ENCODE assay signal across 14 cellular contexts in the genomic region with DNA sequence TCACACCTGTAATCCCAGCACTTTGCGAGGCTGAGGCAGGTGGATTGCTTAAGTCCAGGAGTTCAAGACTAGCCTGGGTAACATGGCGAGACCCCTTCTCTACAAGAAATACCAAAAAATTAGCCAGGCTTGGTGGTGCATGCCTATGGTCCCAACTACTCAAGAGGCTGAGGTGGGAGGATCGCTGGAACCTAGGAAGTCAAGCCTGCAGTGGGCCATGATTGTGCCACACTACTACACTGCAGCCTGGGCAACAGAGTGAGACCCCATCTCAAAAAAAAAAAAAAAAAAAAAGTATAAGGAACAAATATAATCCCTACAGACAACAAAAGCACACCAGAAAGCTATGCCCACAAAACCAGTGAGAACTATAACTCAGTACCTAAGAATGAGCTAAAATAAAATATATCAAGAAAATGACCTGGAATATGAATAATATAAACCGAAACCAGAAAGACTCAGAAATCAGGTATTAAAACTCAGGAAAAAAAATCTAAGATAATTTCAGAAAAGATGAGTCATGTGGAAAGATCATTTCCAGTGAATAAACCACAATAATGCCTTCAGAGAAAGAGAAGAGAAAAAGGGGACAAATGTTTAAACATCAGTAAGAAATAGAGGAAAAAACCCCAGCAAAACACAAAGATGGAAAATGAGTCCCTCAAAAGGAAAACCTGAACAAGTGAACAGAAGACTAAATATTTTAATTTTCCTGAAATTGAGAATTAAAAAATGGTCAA. TPM values are rescaled to one million over a fixed set of nuclear protein-coding genes. Genes with fewer than 3 reads are reported as not detected.
DNase-seq lines count a peak whose midpoint lies in the region; ATAC-seq and TF ChIP-seq lines count a peak whose summit lies in the region.
"Had no signal": no experiment of that assay in that cellular context is flagged by ENCODE, and none has a peak within 500 bp of the region (broad histone marks: within the 10 kb centered on the region; RNA-seq: fewer than 3 reads in every experiment).

No MANE protein-coding gene starts in this region.

- H3K27ac Mint-ChIP-seq in stimulated activated memory B cell treated with anti-CD40 and anti-IgM and Interleukin-4, amounts not matched to agents 10 μg/mL and 1 μg/mL and 100 μg/mL, for 72 hours = peak overlapping the region; percentile 31

- H3K4me2 ChIP-seq in SK-N-SH = peak overlapping the region; percentile 51; the same call in 1 of the 2 replicates

- H3K36me3 Mint-ChIP-seq in activated T-cell treated with anti-CD3 and anti-CD28 coated beads, Interleukin-2, amount 50 U/mL, for 4 hours (ENCODE audit: insufficient read depth) = peaks cover 30% of the 10 kb centered on the region
- peaks cover 67% of the 10 kb centered on the region for H3K36me3 Mint-ChIP-seq in stimulated activated memory B cell treated with anti-CD40 and anti-IgM and Interleukin-4, amounts not matched to agents 10 μg/mL and 1 μg/mL and 100 μg/mL, for 72 hours

- peaks cover 26% of the 10 kb centered on the region for H4K20me1 ChIP-seq in SK-N-SH (ENCODE audit: insufficient read depth)

- H3K9ac ChIP-seq in SK-N-SH = no peak overlapping the region

- H3K4me1 Mint-ChIP-seq in activated T-cell treated with anti-CD3 and anti-CD28 coated beads, Interleukin-2, amount 50 U/mL, for 4 hours (ENCODE audit: low read depth) = peaks cover 34% of the 10 kb centered on the region
- H3K4me1 Mint-ChIP-seq in stimulated activated memory B cell treated with anti-CD40 and anti-IgM and Interleukin-4, amounts not matched to agents 10 μg/mL and 1 μg/mL and 100 μg/mL, for 72 hours = peaks cover 19% of the 10 kb centered on the region

- no peaks in the 10 kb centered on the region for H3K9me2 ChIP-seq in SK-N-SH

- CTCF ChIA-PET in SK-N-SH (lab: Yijun Ruan, JAX) = interaction anchor here (1.3 to 1.9 kb wide), 2 partner anchors 10 to 24 kb away, joined by 5 to 6 read pairs; no protein-coding TSS in a partner anchor

- no peak for TF ChIP-seq CTCF in SK-N-SH (IDR thresholded peaks at IDR 0.05)
- TF ChIP-seq CTCF in choroid plexus epithelial cell (conservative IDR thresholded peaks at IDR 0.05; ENCODE audit: low read depth, low read length) = no peak
- TF ChIP-seq CTCF in vagina (IDR thresholded peaks at IDR 0.05) = no peak

- DNase-seq in activated T-cell treated with anti-CD3 and anti-CD28 coated beads, Interleukin-2, amount 50 U/mL, for 4 hours = no peak
- DNase-seq in activated T-cell treated with anti-CD3 and anti-CD28 coated beads, Interleukin-2, amount 50 U/mL, for 48 hours = no peak
- DNase-seq in SK-N-SH (no peak), choroid plexus epithelial cell (ENCODE audit: low read depth) (peak; percentile 22), vagina (ENCODE audit: extremely low spot score in 2 of 2) (no peak), dermis blood vessel endothelial cell (no peak)
- DNase-seq: cortex of kidney, hippocampal formation, NCI-H2029, NCI-H526 treated with DMSO at 0.1 percent for 48 hours, PC-3 had no signal

- POLR2A ChIA-PET in SK-N-SH (lab: Yijun Ruan, JAX) = no interaction called here

- intact Hi-C loops in vagina (cut with DNase I) = no loop called here

- no peak for ATAC-seq in activated T-cell treated with anti-CD3 and anti-CD28 coated beads, Interleukin-2, amount 50 U/mL, for 4 hours
- no peak for ATAC-seq in stimulated activated memory B cell treated with anti-CD40 and anti-IgM and Interleukin-4, amounts not matched to agents 10 μg/mL and 1 μg/mL and 100 μg/mL, for 72 hours
- no peak for ATAC-seq in GM19351 (IDR thresholded peaks at IDR 0.05; ENCODE audit: unreplicated experiment)
- ATAC-seq: esophagus mucosa had no signal

- H3K9me3 Mint-ChIP-seq in activated T-cell treated with anti-CD3 and anti-CD28 coated beads, Interleukin-2, amount 50 U/mL, for 4 hours = no peaks in the 10 kb centered on the region
- no peaks in the 10 kb centered on the region for H3K9me3 Mint-ChIP-seq in stimulated activated memory B cell treated with anti-CD40 and anti-IgM and Interleukin-4, amounts not matched to agents 10 μg/mL and 1 μg/mL and 100 μg/mL, for 72 hours

- 81% methylated on average over 4 of the region's 4 CpGs for WGBS in SK-N-SH (ENCODE audit: low lambda C conversion rate)

- TF ChIP-seq EP300 in SK-N-SH (IDR thresholded peaks at IDR 0.05; ENCODE audit: borderline replicate concordance in 1 of 2, low read depth in 1 of 2, low read length in 1 of 2) = no peak

- H3K79me2 ChIP-seq in SK-N-SH (ENCODE audit: insufficient read depth) = peaks cover 69% of the 10 kb centered on the region

- no peaks in the 10 kb centered on the region for H3K27me3 Mint-ChIP-seq in activated T-cell treated with anti-CD3 and anti-CD28 coated beads, Interleukin-2, amount 50 U/mL, for 4 hours (ENCODE audit: low read depth)
- no peaks in the 10 kb centered on the region for H3K27me3 Mint-ChIP-seq in stimulated activated memory B cell treated with anti-CD40 and anti-IgM and Interleukin-4, amounts not matched to agents 10 μg/mL and 1 μg/mL and 100 μg/mL, for 72 hours

- H3K27me3 ChIP-seq in SK-N-SH (ENCODE audit: insufficient read depth) (no peaks in the 10 kb centered on the region), vagina (no peaks in the 10 kb centered on the region)

- TF ChIP-seq POLR2A in vagina (IDR thresholded peaks at IDR 0.05) = no peak

- no peak for TF ChIP-seq RAD21 in SK-N-SH (IDR thresholded peaks at IDR 0.05; ENCODE audit: low read length)

- H2AFZ ChIP-seq in SK-N-SH (ENCODE audit: low read depth) = no peak overlapping the region

- H3K27ac ChIP-seq in SK-N-SH (ENCODE audit: low read depth in 2 of 2, low read length in 1 of 2) (peak overlapping the region in 1 of 2 experiments; percentile 80; a peak in 2 of 4 replicates), vagina (no peak overlapping the region)

- H3K4me3 ChIP-seq in SK-N-SH (ENCODE audit: low read depth in 2 of 2, low read length in 1 of 2) (no peak overlapping the region), choroid plexus epithelial cell (ENCODE audit: low read depth, low read length) (no peak overlapping the region), vagina (no peak overlapping the region)

- H3K4me1 ChIP-seq in SK-N-SH (ENCODE audit: control insufficient read depth in 1 of 2, insufficient read depth in 2 of 2, low read depth in 1 of 2, low read length in 1 of 2) (peaks cover 0 to 14% of the 10 kb centered on the region in 2 experiments; a peak in 1 of 4 replicates), vagina (peaks cover 8% of the 10 kb centered on the region)

- peak overlapping the region; percentile 33 for H3K4me3 Mint-ChIP-seq in activated T-cell treated with anti-CD3 and anti-CD28 coated beads, Interleukin-2, amount 50 U/mL, for 4 hours
- H3K4me3 Mint-ChIP-seq in stimulated activated memory B cell treated with anti-CD40 and anti-IgM and Interleukin-4, amounts not matched to agents 10 μg/mL and 1 μg/mL and 100 μg/mL, for 72 hours = no peak overlapping the region

- H3K9me3 ChIP-seq in SK-N-SH (no peaks in the 10 kb centered on the region), vagina (no peaks in the 10 kb centered on the region)

- peaks cover 26% of the 10 kb centered on the region for H3F3A ChIP-seq in SK-N-SH (replicated peaks; ENCODE audit: insufficient read depth)

- H3K36me3 ChIP-seq in SK-N-SH (replicated peaks in 1 of 2; ENCODE audit: control insufficient read depth in 1 of 2, insufficient read depth in 2 of 2, low read length in 1 of 2) (peaks cover 23 to 50% of the 10 kb centered on the region in 2 experiments), vagina (peaks cover 0 to 22% of the 10 kb centered on the region in 2 donors)

TF ChIP-seq in SK-N-SH, 30 proteins besides CTCF, POLR2A, EP300 and RAD21:
- no peak for TF ChIP-seq RCOR1 (IDR thresholded peaks at IDR 0.05; ENCODE audit: low read length)
- peak; percentile 56; the same call in 1 of the 2 replicates for TF ChIP-seq FOSL2 (IDR thresholded peaks at IDR 0.05; ENCODE audit: borderline replicate concordance, low read depth)
- no peak for TF ChIP-seq FOXJ3 (CRISPR knock-in tag; IDR thresholded peaks at IDR 0.05)
- TF ChIP-seq JUND (IDR thresholded peaks at IDR 0.05) = peak; percentile 24; the same call in 1 of the 2 replicates
- no peak for TF ChIP-seq MEF2A (IDR thresholded peaks at IDR 0.05; ENCODE audit: borderline replicate concordance, low read depth)
- TF ChIP-seq TCF12 (IDR thresholded peaks at IDR 0.05) = peak; percentile 11; the same call in 1 of the 2 replicates
- no peak for TF ChIP-seq SIN3A (IDR thresholded peaks at IDR 0.05; ENCODE audit: borderline replicate concordance, low read depth, low read length)
TF ChIP-seq in SK-N-SH: peak in this region for 3.

RNA-seq across cellular contexts. Expression of a gene that starts 57.4 kb away (rescaled TPM):
- total RNA-seq in activated T-cell treated with anti-CD3 and anti-CD28 coated beads, Interleukin-2, amount 50 U/mL, for 4 hours = 100 to 1,000 TPM; 108 to 116 (median 113) TPM
- polyA plus RNA-seq in SK-N-SH (2012; rRNA removed) = 25.5 and 30.7 TPM in 2 replicates
- polyA plus RNA-seq in SK-N-SH (2012; cell fraction: cytosol; rRNA removed) = 38.4 and 38.5 TPM in 2 replicates
- polyA plus RNA-seq in SK-N-SH (2012; cell fraction: nucleus; rRNA removed) = 13.7 and 19.2 TPM in 2 replicates
- total RNA-seq in vagina (78.8 TPM), dermis blood vessel endothelial cell (65.9 and 85.9 TPM in 2 replicates)
